7 cellular contexts compared by ENCODE assay signal in the genomic region with DNA sequence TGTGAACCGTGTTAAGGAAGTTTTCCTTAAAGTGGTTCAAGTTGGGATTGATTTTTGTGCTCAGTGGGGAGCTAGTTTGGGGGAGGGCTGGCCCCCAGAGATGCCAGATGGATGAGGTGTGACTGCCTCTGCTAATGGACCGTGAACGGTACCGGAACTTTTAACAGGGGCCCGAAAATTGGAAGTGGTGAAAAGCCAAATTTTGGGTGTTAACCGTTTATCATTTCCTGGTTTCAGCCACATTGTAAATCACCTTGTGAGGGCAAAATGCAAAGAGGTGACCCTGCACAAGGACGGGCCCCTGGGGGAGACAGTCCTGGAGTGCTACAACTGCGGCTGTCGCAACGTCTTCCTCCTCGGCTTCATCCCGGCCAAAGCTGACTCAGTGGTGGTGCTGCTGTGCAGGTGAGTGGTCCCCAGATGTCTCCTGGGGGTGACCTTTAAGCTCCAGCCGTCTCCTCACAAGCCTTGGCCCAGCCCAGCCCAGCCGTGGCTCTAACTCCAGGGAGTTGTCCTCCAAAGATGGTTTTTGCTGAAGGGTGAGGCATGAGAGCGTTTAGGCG. TPM values are rescaled to one million over a fixed set of nuclear protein-coding genes. Genes with fewer than 3 reads are reported as not detected.
A peak's percentile ranks its signal among the peaks of the same experiment; 100 is the strongest.
DNase-seq lines count a peak whose midpoint lies in the region; ATAC-seq, FAIRE-seq and TF ChIP-seq lines count a peak whose summit lies in the region.

No MANE protein-coding gene starts in this region.

- H2AFZ ChIP-seq in keratinocyte (ENCODE audit: control insufficient read depth, low read length) = no peak overlapping the region

- no peak for DNase-seq in adipocyte (ENCODE audit: low read depth)
- no peak for DNase-seq in keratinocyte (ENCODE audit: low read depth, low spot score)
- DNase-seq in substantia nigra (lab: John Stamatoyannopoulos, UW) = no peak
- no peak for DNase-seq in EL
- DNase-seq in GDM1 (lab: John Stamatoyannopoulos, UW) = no peak

- H3K36me3 ChIP-seq in adipocyte (ENCODE audit: control insufficient read depth, insufficient read depth, low read length, severe bottlenecking) (peaks cover 46% of the 10 kb centered on the region), keratinocyte (ENCODE audit: control insufficient read depth in 2 of 2, extremely low read depth in 1 of 2, insufficient read depth in 2 of 2, low read length in 2 of 2) (peaks cover 31 to 58% of the 10 kb centered on the region in 2 experiments)

- no peaks in the 10 kb centered on the region for H3K27me3 ChIP-seq in adipocyte (replicated peaks; ENCODE audit: control insufficient read depth, insufficient read depth, low read length)
- no peaks in the 10 kb centered on the region for H3K27me3 ChIP-seq in keratinocyte (ENCODE audit: control insufficient read depth, extremely low read depth, insufficient read depth, low read length)

- peaks cover 41% of the 10 kb centered on the region for H4K20me1 ChIP-seq in keratinocyte (ENCODE audit: control insufficient read depth, extremely low read depth, insufficient read depth, low read length)

- TF ChIP-seq CTCF in keratinocyte (optimal IDR thresholded peaks at IDR 0.05 in 1 of 3, IDR thresholded peaks at IDR 0.05 in 1 of 3, conservative IDR thresholded peaks at IDR 0.05 in 1 of 3; ENCODE audit: extremely low read depth in 1 of 3, insufficient read depth in 2 of 3, low read length in 3 of 3) = no peak

- H3K27ac ChIP-seq in keratinocyte (ENCODE audit: control insufficient read depth, insufficient read depth, low read length) (peak overlapping the region; percentile 4), substantia nigra (ENCODE audit: low read depth, low read length, poor library complexity, severe bottlenecking) (peak overlapping the region; percentile 68)

- dilution Hi-C loops in keratinocyte (cut with MboI; ENCODE audit: extremely low pct_ligation_motif_present, low sequenced_read_pairs) = no loop called here

- ATAC-seq in HG03108 (IDR thresholded peaks at IDR 0.05; ENCODE audit: unreplicated experiment) (peak; percentile 41), HG02588 (IDR thresholded peaks at IDR 0.05; ENCODE audit: unreplicated experiment) (no peak)

- FAIRE-seq in keratinocyte (lab: Jason Lieb, UNC) = no peak

- peaks cover 60% of the 10 kb centered on the region for H3K4me1 ChIP-seq in adipocyte (ENCODE audit: control insufficient read depth, insufficient read depth, low read length)
- peaks cover 40% of the 10 kb centered on the region for H3K4me1 ChIP-seq in keratinocyte (ENCODE audit: control insufficient read depth, extremely low read depth, insufficient read depth, low read length)

- H3K79me2 ChIP-seq in keratinocyte (ENCODE audit: control insufficient read depth, insufficient read depth, low read length) = peaks cover 71% of the 10 kb centered on the region

- H3K4me2 ChIP-seq in keratinocyte (ENCODE audit: control insufficient read depth, extremely low read depth, insufficient read depth, low read depth, low read length) = peak overlapping the region; percentile 39

- H3K9me3 ChIP-seq in adipocyte (ENCODE audit: control insufficient read depth, low read length) (no peaks in the 10 kb centered on the region), keratinocyte (ENCODE audit: control insufficient read depth, low read depth, low read length) (no peaks in the 10 kb centered on the region)

- H3K9ac ChIP-seq in adipocyte (ENCODE audit: low read length) (peak overlapping the region; percentile 84), keratinocyte (ENCODE audit: control insufficient read depth, extremely low read depth, insufficient read depth, low read length) (peak overlapping the region; percentile 9)

- peak overlapping the region; percentile 65 for H3K4me3 ChIP-seq in adipocyte (ENCODE audit: low read length)
- no peak overlapping the region for H3K4me3 ChIP-seq in keratinocyte (ENCODE audit: control insufficient read depth in 2 of 3, extremely low read depth in 1 of 3, insufficient read depth in 2 of 3, low read depth in 1 of 3, low read length in 3 of 3)

- peaks cover 8% of the 10 kb centered on the region for H3K9me1 ChIP-seq in keratinocyte (ENCODE audit: control insufficient read depth, extremely low read depth, insufficient read depth, low read length)

RNA-seq across cellular contexts. Expression of gene UPF1, which starts 18.2 kb away (rescaled TPM):
- 22.5 to 48.5 TPM (median 33.7 TPM) in 3 replicates for polyA plus RNA-seq in keratinocyte
- 18.6 TPM for polyA plus RNA-seq in keratinocyte (2011; ENCODE audit: low read depth)
- polyA plus RNA-seq in keratinocyte (2011; cell fraction: cytosol; rRNA removed) = 20.6 and 23.0 TPM in 2 replicates
- 86.3 and 88.6 TPM in 2 replicates for polyA plus RNA-seq in keratinocyte (2011; cell fraction: nucleus; rRNA removed)
- 32.0 and 48.9 TPM in 2 replicates for polyA plus RNA-seq in keratinocyte (2012; ENCODE audit: low replicate concordance)
- polyA minus RNA-seq in keratinocyte = 46.1 to 104 TPM (median 79.0 TPM) in 3 replicates
- polyA minus RNA-seq in keratinocyte (2011; cell fraction: cytosol; rRNA and poly(A)+ RNA removed) = 44.5 TPM
- polyA minus RNA-seq in keratinocyte (2011; cell fraction: nucleus; rRNA and poly(A)+ RNA removed) = 88.3 and 110 TPM in 2 replicates

RNA-seq across cellular contexts. Expression of gene CERS1, which starts 46.0 kb away (rescaled TPM):
- 0.09 to 0.23 TPM (median 0.14 TPM) in 3 replicates for polyA plus RNA-seq in keratinocyte
- polyA plus RNA-seq in keratinocyte (2011; ENCODE audit: low read depth) = 0.62 TPM
- polyA plus RNA-seq in keratinocyte (2011; cell fraction: cytosol; rRNA removed) = 0.12 and 0.32 TPM in 2 replicates
- polyA plus RNA-seq in keratinocyte (2011; cell fraction: nucleus; rRNA removed) = 0.41 and 1.2 TPM in 2 replicates
- polyA plus RNA-seq in keratinocyte (2012; ENCODE audit: low replicate concordance) = 0.21 and 0.75 TPM in 2 replicates
- polyA minus RNA-seq in keratinocyte = 0.52 TPM in 1 of 3 replicates, not detected in the others
- polyA minus RNA-seq in keratinocyte (2011; cell fraction: cytosol; rRNA and poly(A)+ RNA removed) = not detected
- polyA minus RNA-seq in keratinocyte (2011; cell fraction: nucleus; rRNA and poly(A)+ RNA removed) = 0.93 TPM in 1 of 2 replicates, not detected in the other

RNA-seq across cellular contexts. Expression of gene COMP, which starts 58.8 kb away (rescaled TPM):
- polyA plus RNA-seq in keratinocyte = 0.02 to 0.21 TPM in 2 of 3 replicates, not detected in the other
- 0.19 TPM for polyA plus RNA-seq in keratinocyte (2011; ENCODE audit: low read depth)
- 0.04 and 0.08 TPM in 2 replicates for polyA plus RNA-seq in keratinocyte (2011; cell fraction: cytosol; rRNA removed)
- polyA plus RNA-seq in keratinocyte (2011; cell fraction: nucleus; rRNA removed) = 0.29 and 0.33 TPM in 2 replicates
- polyA plus RNA-seq in keratinocyte (2012; ENCODE audit: low replicate concordance) = 0.05 TPM in 1 of 2 replicates, not detected in the other
- polyA minus RNA-seq in keratinocyte = 0.54 TPM in 1 of 3 replicates, not detected in the others
- polyA minus RNA-seq in keratinocyte (2011; cell fraction: cytosol; rRNA and poly(A)+ RNA removed) = not detected
- polyA minus RNA-seq in keratinocyte (2011; cell fraction: nucleus; rRNA and poly(A)+ RNA removed) = 0.23 and 0.63 TPM in 2 replicates
